In genomic region chr17:40325156-40326013, GRCh38 we compare ENCODE assay signal across 8 cellular contexts. TPM values are rescaled to one million over a fixed set of nuclear protein-coding genes. Genes with fewer than 3 reads are reported as not detected.
DNase-seq lines count a peak whose midpoint lies in the region; ATAC-seq and TF ChIP-seq lines count a peak whose summit lies in the region.

No MANE protein-coding gene starts in this region.

- 74 to 82% (median 78%) methylated on average over 13 of the region's 13 CpGs for WGBS in psoas muscle, 3 donors

- DNase-seq in dermis blood vessel endothelial cell (peak; percentile 28), psoas muscle (peak; percentile 18 to 34), NCI-H1436 (lab: John Stamatoyannopoulos, UW) (no peak), SHP77 (lab: John Stamatoyannopoulos, UW) (no peak)

- H3K4me3 ChIP-seq in GM08714 (ENCODE audit: low read length) (peak overlapping the region; percentile 20; the same call in 1 of the 2 replicates), OCI-LY3 (ENCODE audit: low read length) (peak overlapping the region; percentile 71), psoas muscle (peak overlapping the region; percentile 10)

- peak overlapping the region; percentile 98 for H3K4me2 ChIP-seq in OCI-LY3 (ENCODE audit: low read length)

- no peak overlapping the region for H2AFZ ChIP-seq in OCI-LY3 (ENCODE audit: low read depth, low read length)

- peaks cover 80% of the 10 kb centered on the region for H3K4me1 ChIP-seq in OCI-LY3 (ENCODE audit: low read length)
- H3K4me1 ChIP-seq in psoas muscle: peaks cover 96% of the 10 kb centered on the region

- H3K9me3 ChIP-seq in OCI-LY3 (ENCODE audit: insufficient read depth, low read length): no peaks in the 10 kb centered on the region
- H3K9me3 ChIP-seq in psoas muscle: no peaks in the 10 kb centered on the region

- TF ChIP-seq CTCF in OCI-LY3 (IDR thresholded peaks at IDR 0.05; ENCODE audit: low read depth, low read length): no peak
- TF ChIP-seq CTCF in psoas muscle (IDR thresholded peaks at IDR 0.05): no peak

- peaks cover 98% of the 10 kb centered on the region for H3K79me2 ChIP-seq in OCI-LY3 (ENCODE audit: low read length)

- peaks cover 56% of the 10 kb centered on the region for H4K20me1 ChIP-seq in OCI-LY3 (ENCODE audit: insufficient read depth, low read length)

- H3K27me3 ChIP-seq in OCI-LY3 (ENCODE audit: low read depth, low read length): no peaks in the 10 kb centered on the region
- no peaks in the 10 kb centered on the region for H3K27me3 ChIP-seq in psoas muscle (ENCODE audit: insufficient read depth in 3 of 3, low read length in 2 of 3)

- peak overlapping the region; percentile 65 for H3K9ac ChIP-seq in OCI-LY3 (ENCODE audit: low read length)

- peak overlapping the region; percentile 94 for H3K27ac ChIP-seq in OCI-LY3 (ENCODE audit: low read length)
- H3K27ac ChIP-seq in psoas muscle: peak overlapping the region; percentile 97

- ATAC-seq in psoas muscle: no peak
- ATAC-seq in HG03571 (IDR thresholded peaks at IDR 0.05; ENCODE audit: unreplicated experiment): no peak
- ATAC-seq in HG03025 (IDR thresholded peaks at IDR 0.05; ENCODE audit: low FRiP score, unreplicated experiment): no peak

- intact Hi-C loops in psoas muscle (cut with DNase I): no loop called here

- H3K36me3 ChIP-seq in OCI-LY3 (replicated peaks; ENCODE audit: low read depth, low read length) (peaks cover 4% of the 10 kb centered on the region), psoas muscle (ENCODE audit: insufficient read depth in 1 of 2, low read depth in 1 of 2) (no peaks in the 10 kb centered on the region)

RNA-seq across cellular contexts. Expression of gene RARA, which starts 16.4 kb away (rescaled TPM):
- total RNA-seq in dermis blood vessel endothelial cell (9.7 and 13.6 TPM in 2 replicates), psoas muscle (10 to 100 TPM; 15.0 to 51.1 (median 44.6) TPM)
- 10 to 100 TPM; 15.0 to 76.9 (median 18.6) TPM for polyA plus RNA-seq in psoas muscle

RNA-seq across cellular contexts. Expression of gene CDC6, which starts 37.7 kb away (rescaled TPM):
- total RNA-seq in dermis blood vessel endothelial cell (16.8 and 33.6 TPM in 2 replicates), psoas muscle (under 1 TPM; 0.27 to 0.90 (median 0.42) TPM)
- 1 to 10 TPM in 2 of 3 donors, under 1 TPM in 1; 0.86 to 2.5 (median 1.4) TPM for polyA plus RNA-seq in psoas muscle

RNA-seq across cellular contexts. Expression of gene GJD3, which starts 39.2 kb away (rescaled TPM):
- total RNA-seq in dermis blood vessel endothelial cell (3.7 and 4.3 TPM in 2 replicates), psoas muscle (1 to 10 TPM in 2 of 4 donors, under 1 TPM in 2; 0.34 to 1.4 (median 0.82) TPM)
- polyA plus RNA-seq in psoas muscle: under 1 TPM in 2 of 3 donors, not detected in 1; 0.17 to 0.25 TPM

Comparison
In these comparisons a context has a peak if more than half of its experiments do, and no peak if none do; other contexts are left out.
1. H3K4me3 ChIP-seq: peak in every context shown above with its lines; median percentile 71 in OCI-LY3; 20 in GM08714; 10 in psoas muscle.
2. DNase-seq: peak in dermis blood vessel endothelial cell (single experiment) and psoas muscle (2 of 2); none in NCI-H1436 (single experiment) and SHP77 (0 of 2).